ENCODE assay signal across 11 cellular contexts in genomic region chr3:151268267-151269235, GRCh38. TPM values are rescaled to one million over a fixed set of nuclear protein-coding genes. Genes with fewer than 3 reads are reported as not detected.
DNase-seq lines count a peak whose midpoint lies in the region; ATAC-seq, FAIRE-seq and TF ChIP-seq lines count a peak whose summit lies in the region.
"Had no signal": no experiment of that assay in that cellular context is flagged by ENCODE, and none has a peak within 500 bp of the region (broad histone marks: within the 10 kb centered on the region; RNA-seq: fewer than 3 reads in every experiment).

No MANE protein-coding gene starts in this region.

- FAIRE-seq in GM12891 (lab: Jason Lieb, UNC): peak; percentile 65

- H3K27me3 Mint-ChIP-seq in effector memory CD8-positive, alpha-beta T cell: peaks cover 0 to 6% of the 10 kb centered on the region in 2 donors

- peaks cover 6% of the 10 kb centered on the region for H3K36me3 Mint-ChIP-seq in effector memory CD8-positive, alpha-beta T cell (ENCODE audit: insufficient read depth)

- WGBS in aorta, 2 donors: 95% methylated on average over 11 of the region's 11 CpGs

- H3K27me3 ChIP-seq in aorta (ENCODE audit: control insufficient read depth in 1 of 2, insufficient read depth in 2 of 2, low read length in 1 of 2): no peaks in the 10 kb centered on the region

- peaks cover 5 to 9% of the 10 kb centered on the region in 2 donors for H3K4me1 Mint-ChIP-seq in effector memory CD8-positive, alpha-beta T cell (ENCODE audit: low read depth in 2 of 2)

- peak; percentile 57 for ATAC-seq in GM21529 (IDR thresholded peaks at IDR 0.05; ENCODE audit: unreplicated experiment)
- peak; percentile 64 for ATAC-seq in HG03571 (IDR thresholded peaks at IDR 0.05; ENCODE audit: unreplicated experiment)
- ATAC-seq in effector memory CD8-positive, alpha-beta T cell (replicated peaks): peak; percentile 87
- ATAC-seq in aorta (ENCODE audit: low FRiP score): no peak

- H3K4me3 Mint-ChIP-seq in effector memory CD8-positive, alpha-beta T cell: peak overlapping the region; percentile 32 to 45

- peaks cover 0 to 2% of the 10 kb centered on the region in 2 donors for H3K4me1 ChIP-seq in aorta (ENCODE audit: control insufficient read depth in 1 of 2, insufficient read depth in 2 of 2, low read length in 2 of 2)

- H3K36me3 ChIP-seq in aorta (ENCODE audit: control insufficient read depth in 1 of 2, insufficient read depth in 2 of 2, low read length in 1 of 2): no peaks in the 10 kb centered on the region

- intact Hi-C loops in aorta (cut with DNase I) (no loop called here), posterior cingulate gyrus (cut with DNase I) (no loop called here)

- DNase-seq in GM12891 (ENCODE audit: insufficient read length, low spot score) (no peak), NCI-H2196 (lab: John Stamatoyannopoulos, UW; ENCODE audit: unreplicated experiment) (no peak), DMS 273 (lab: John Stamatoyannopoulos, UW; ENCODE audit: unreplicated experiment) (no peak), aorta (no peak), posterior cingulate gyrus (no peak)
- DNase-seq in effector memory CD8-positive, alpha-beta T cell: peak; percentile 20 to 25 (median 22)
- DNase-seq: NCI-H2227 treated with DMSO at 0.1 percent for 48 hours; stimulated activated naive CD4-positive, alpha-beta T cell treated with Interleukin-2 at 50 U/mL for 16 hours had no signal

- no peak overlapping the region for H3K27ac ChIP-seq in aorta (ENCODE audit: low read depth in 1 of 2, low read length in 2 of 2)

- TF ChIP-seq POLR2A in GM12891 (IDR thresholded peaks at IDR 0.05; ENCODE audit: low read depth, low read length): no peak

- H3K9me3 Mint-ChIP-seq in effector memory CD8-positive, alpha-beta T cell: no peaks in the 10 kb centered on the region

- H3K9me3 ChIP-seq in aorta (ENCODE audit: control insufficient read depth, low read length): no peaks in the 10 kb centered on the region

- peak overlapping the region; percentile 48 to 87 for H3K27ac Mint-ChIP-seq in effector memory CD8-positive, alpha-beta T cell

- no peak overlapping the region for H3K4me3 ChIP-seq in aorta (ENCODE audit: low read length in 2 of 2)

TF ChIP-seq in GM12891, 5 proteins besides CTCF, POLR2A, EP300 and RAD21:
- TF ChIP-seq SPI1 (IDR thresholded peaks at IDR 0.05; ENCODE audit: low read depth, low read length) (no peak), PAX5 (IDR thresholded peaks at IDR 0.05; ENCODE audit: insufficient read depth, low read length, severe bottlenecking) (no peak), POU2F2 (IDR thresholded peaks at IDR 0.05; ENCODE audit: low read depth, low read length) (no peak), POLR2AphosphoS5 (IDR thresholded peaks at IDR 0.05; ENCODE audit: low read depth, low read length) (no peak), TAF1 (IDR thresholded peaks at IDR 0.05; ENCODE audit: low read depth, low read length) (no peak)

RNA-seq across cellular contexts. Expression of gene P2RY14, which starts 9.8 kb away (rescaled TPM):
- polyA plus RNA-seq in GM12891 (2012; ENCODE audit: low read depth, missing spikeins): 0.06 TPM
- 1 to 10 TPM; 1.1 to 2.8 TPM for total RNA-seq in aorta
- polyA plus RNA-seq in aorta: 1 to 10 TPM in 1 of 2 donors, under 1 TPM in 1; 0.97 to 1.8 TPM
- total RNA-seq: lung microvascular endothelial cell had no signal

RNA-seq across cellular contexts. Expression of gene GPR87, which starts 48.1 kb away (rescaled TPM):
- polyA plus RNA-seq in GM12891 (2012; ENCODE audit: low read depth, missing spikeins): 0.10 TPM
- total RNA-seq in aorta: not detected
- not detected for polyA plus RNA-seq in aorta
- total RNA-seq: lung microvascular endothelial cell had no signal

Comparison
In these comparisons a context has a peak if more than half of its experiments do, and no peak if none do; other contexts are left out.
1. DNase-seq: peak in effector memory CD8-positive, alpha-beta T cell (3 of 3); none in GM12891 (single experiment), NCI-H2196 (single experiment), DMS 273 (single experiment), aorta (0 of 2) and posterior cingulate gyrus (0 of 10).